ENCODE assay signal across 12 cellular contexts in genomic region chr1:159011701-159012100, GRCh38. TPM values are rescaled to one million over a fixed set of nuclear protein-coding genes. Genes with fewer than 3 reads are reported as not detected.
A peak's percentile ranks its signal among the peaks of the same experiment; 100 is the strongest.
DNase-seq lines count a peak whose midpoint lies in the region; ATAC-seq, FAIRE-seq and TF ChIP-seq lines count a peak whose summit lies in the region.
"Had no signal": no experiment of that assay in that cellular context is flagged by ENCODE, and none has a peak within 500 bp of the region (broad histone marks: within the 10 kb centered on the region; RNA-seq: fewer than 3 reads in every experiment).

No MANE protein-coding gene starts in this region.

- no peaks in the 10 kb centered on the region for H3K27me3 Mint-ChIP-seq in nephron (ENCODE audit: low read depth)

- H3K4me3 Mint-ChIP-seq in nephron, result peak overlapping the region; percentile 54 to 74 (median 67)
- H3K4me3 Mint-ChIP-seq: GM23338 had no signal

- H3K4me1 Mint-ChIP-seq in nephron, result peaks cover 26% of the 10 kb centered on the region

- no peaks in the 10 kb centered on the region for H3K9me3 Mint-ChIP-seq in nephron
- H3K9me3 Mint-ChIP-seq: GM23338 had no signal

- peaks cover 56% of the 10 kb centered on the region for H3K4me1 ChIP-seq in BLaER1
- H3K4me1 ChIP-seq: body of pancreas had no signal

- H3K4me3 ChIP-seq in BLaER1 (peak overlapping the region; percentile 76), MG63 (peak overlapping the region; percentile 66), bronchial epithelial cell (ENCODE audit: low read depth, low read length) (peak overlapping the region; percentile 64)
- H3K4me3 ChIP-seq: body of pancreas, GM23338 had no signal

- H3K36me3 ChIP-seq in BLaER1 (peaks cover 35% of the 10 kb centered on the region), MG63 (peaks cover 34% of the 10 kb centered on the region), bronchial epithelial cell (ENCODE audit: control insufficient read depth, insufficient read depth, low read length) (peaks cover 11% of the 10 kb centered on the region)

- H3K9ac ChIP-seq in BLaER1, result peak overlapping the region; percentile 64

- ATAC-seq in GM19328 (IDR thresholded peaks at IDR 0.05; ENCODE audit: unreplicated experiment) (no peak), HG02759 (IDR thresholded peaks at IDR 0.05; ENCODE audit: unreplicated experiment) (no peak), HG03108 (IDR thresholded peaks at IDR 0.05; ENCODE audit: unreplicated experiment) (no peak)
- ATAC-seq: body of pancreas, GM23338 had no signal

- DNase-seq in MG63, result no peak
- DNase-seq in bronchial epithelial cell (ENCODE audit: low read depth), result no peak
- DNase-seq in effector CD8-positive, alpha-beta T cell (lab: John Stamatoyannopoulos, UW), result no peak
- DNase-seq: body of pancreas, midbrain had no signal

- TF ChIP-seq CTCF in bronchial epithelial cell (IDR thresholded peaks at IDR 0.05; ENCODE audit: insufficient read depth, low read length, severe bottlenecking) (no peak), nephron (IDR thresholded peaks at IDR 0.05; ENCODE audit: unreplicated experiment in 3 of 3) (no peak)

- H3K27me3 ChIP-seq in BLaER1, result no peaks in the 10 kb centered on the region
- H3K27me3 ChIP-seq in MG63, result no peaks in the 10 kb centered on the region
- no peaks in the 10 kb centered on the region for H3K27me3 ChIP-seq in bronchial epithelial cell (ENCODE audit: control insufficient read depth, insufficient read depth, low read length)
- H3K27me3 ChIP-seq: body of pancreas had no signal

- peak overlapping the region in 2 of 3 experiments; percentile 1 to 12 for H3K27ac Mint-ChIP-seq in nephron
- H3K27ac Mint-ChIP-seq: GM23338 had no signal

- H3K27ac ChIP-seq in BLaER1, result peak overlapping the region; percentile 90

- H4K20me1 ChIP-seq in BLaER1, result no peaks in the 10 kb centered on the region

- FAIRE-seq in bronchial epithelial cell (lab: Jason Lieb, UNC), result no peak

- H3K36me3 Mint-ChIP-seq in nephron (ENCODE audit: low read depth), result peaks cover 31% of the 10 kb centered on the region

- H3K9me3 ChIP-seq in BLaER1 (peaks cover 17% of the 10 kb centered on the region), MG63 (no peaks in the 10 kb centered on the region)
- H3K9me3 ChIP-seq: body of pancreas had no signal

- peak overlapping the region; percentile 90 for H3K4me2 ChIP-seq in BLaER1
- H3K4me2 ChIP-seq: GM23338 had no signal

RNA-seq across cellular contexts. Expression of gene IFI16, which starts 2.0 kb away (rescaled TPM):
- total RNA-seq in MG63 (2014; rRNA removed; shearing (Covaris generic); ENCODE audit: low replicate concordance), result 33.8 and 35.7 TPM in 2 replicates
- total RNA-seq in bronchial epithelial cell, result 34.0 and 54.7 TPM in 2 replicates
- total RNA-seq: G401 had no signal
